In the genomic region with DNA sequence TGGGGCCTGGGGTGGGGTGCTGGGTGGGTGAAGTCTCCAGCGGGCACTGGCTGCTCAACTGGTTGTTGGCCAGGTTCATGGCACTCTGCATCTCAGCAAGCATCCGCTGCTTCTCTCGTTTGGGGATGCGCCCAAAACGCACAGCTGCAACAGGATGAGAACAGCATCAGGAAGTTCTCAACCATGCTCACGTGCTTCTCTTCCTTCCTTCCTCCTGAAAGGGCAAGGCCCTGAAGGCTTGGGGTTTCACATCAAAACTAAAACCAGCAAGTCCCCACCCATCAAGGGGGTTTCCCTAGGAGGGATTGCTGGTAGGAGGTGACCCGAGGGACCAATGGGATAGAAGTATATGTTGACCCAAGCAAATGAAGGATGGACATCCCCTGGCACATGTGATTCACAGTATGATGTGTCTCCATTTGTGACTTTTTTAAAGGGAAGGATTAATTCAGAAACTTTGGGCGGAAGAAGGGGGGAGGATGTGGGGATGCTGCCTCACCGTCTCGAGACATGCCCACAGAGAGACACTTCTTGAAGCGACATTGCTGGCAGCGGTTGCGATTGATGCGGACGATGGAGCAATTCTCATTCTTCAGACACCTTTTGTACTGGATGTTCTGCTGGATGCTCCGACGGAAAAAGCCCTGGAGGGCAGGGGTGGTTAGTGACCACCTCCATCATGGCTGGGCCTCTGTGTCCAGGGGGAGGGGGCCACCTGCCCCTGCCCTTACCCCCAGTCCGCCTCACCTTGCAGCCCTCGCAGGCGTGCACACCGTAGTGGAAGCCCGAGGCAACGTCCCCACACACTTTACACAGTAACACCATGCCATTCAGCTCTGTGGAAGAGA, we compare ENCODE assay signal across 8 cellular contexts. TPM values are rescaled to one million over a fixed set of nuclear protein-coding genes. Genes with fewer than 3 reads are reported as not detected.
DNase-seq lines count a peak whose midpoint lies in the region; ATAC-seq lines count a peak whose summit lies in the region.

No MANE protein-coding gene starts in this region.

- peaks cover 36 to 48% of the 10 kb centered on the region in 2 donors for H3K36me3 Mint-ChIP-seq in CD4-positive, alpha-beta memory T cell
- H3K36me3 Mint-ChIP-seq in stimulated activated naive CD8-positive, alpha-beta T cell treated with anti-CD3 and anti-CD28 coated beads, Interleukin-15, Interleukin-2, amounts not matched to agents 100 ng/mL and 50 ng/mL, for 24 hours (ENCODE audit: low read depth), result peaks cover 40% of the 10 kb centered on the region

- H3K9ac ChIP-seq in mucosa of stomach (ENCODE audit: low read length), result peak overlapping the region; percentile 26

- H3K9me3 ChIP-seq in CD4-positive, alpha-beta memory T cell (ENCODE audit: control insufficient read depth in 1 of 2, low read length in 2 of 2), result no peaks in the 10 kb centered on the region
- H3K9me3 ChIP-seq in mucosa of stomach (ENCODE audit: control insufficient read depth, low read length), result no peaks in the 10 kb centered on the region

- intact Hi-C loops in CD4-positive, alpha-beta memory T cell (cut with micrococcal nuclease), result loop anchor here (1.0 kb wide), 1 partner anchor 44 kb away; the partner anchor contains the start of gene CASC3

- H3K4me1 Mint-ChIP-seq in CD4-positive, alpha-beta memory T cell, result peaks cover 54 to 81% (median 67%) of the 10 kb centered on the region in 4 donors
- peaks cover 66% of the 10 kb centered on the region for H3K4me1 Mint-ChIP-seq in stimulated activated naive CD8-positive, alpha-beta T cell treated with anti-CD3 and anti-CD28 coated beads, Interleukin-15, Interleukin-2, amounts not matched to agents 100 ng/mL and 50 ng/mL, for 24 hours (ENCODE audit: low read depth)

- no peaks in the 10 kb centered on the region for H3K27me3 ChIP-seq in CD4-positive, alpha-beta memory T cell (ENCODE audit: insufficient read depth, low read length)
- no peaks in the 10 kb centered on the region for H3K27me3 ChIP-seq in mucosa of stomach (ENCODE audit: control insufficient read depth, insufficient read depth, low read length)

- peaks cover 25% of the 10 kb centered on the region for H3K36me3 ChIP-seq in CD4-positive, alpha-beta memory T cell (ENCODE audit: insufficient read depth, low read length)
- H3K36me3 ChIP-seq in mucosa of stomach (ENCODE audit: control insufficient read depth, insufficient read depth, low read length), result peaks cover 34% of the 10 kb centered on the region

- H3K27ac Mint-ChIP-seq in CD4-positive, alpha-beta memory T cell, result peak overlapping the region; percentile 86 to 99 (median 95)
- peak overlapping the region; percentile 93 for H3K27ac Mint-ChIP-seq in stimulated activated naive CD8-positive, alpha-beta T cell treated with anti-CD3 and anti-CD28 coated beads, Interleukin-15, Interleukin-2, amounts not matched to agents 100 ng/mL and 50 ng/mL, for 24 hours

- H3K9me3 Mint-ChIP-seq in CD4-positive, alpha-beta memory T cell, result no peaks in the 10 kb centered on the region
- no peaks in the 10 kb centered on the region for H3K9me3 Mint-ChIP-seq in stimulated activated naive CD8-positive, alpha-beta T cell treated with anti-CD3 and anti-CD28 coated beads, Interleukin-15, Interleukin-2, amounts not matched to agents 100 ng/mL and 50 ng/mL, for 24 hours

- peak overlapping the region; percentile 80 to 99 (median 92) for H3K4me3 Mint-ChIP-seq in CD4-positive, alpha-beta memory T cell
- peak overlapping the region; percentile 87 for H3K4me3 Mint-ChIP-seq in stimulated activated naive CD8-positive, alpha-beta T cell treated with anti-CD3 and anti-CD28 coated beads, Interleukin-15, Interleukin-2, amounts not matched to agents 100 ng/mL and 50 ng/mL, for 24 hours

- DNase-seq in CD4-positive, alpha-beta memory T cell, result peak; percentile 91 to 99 (median 97)
- DNase-seq in NAMALWA (ENCODE audit: low spot score) (peak; percentile 63), SW480 (ENCODE audit: low spot score) (no peak), NCI-H2081 treated with DMSO at 0.1 percent for 48 hours (lab: John Stamatoyannopoulos, UW) (no peak)
- peak; percentile 80 for DNase-seq in activated naive CD4-positive, alpha-beta T cell treated with Interleukin-2 at 50 U/mL for 16 hours

- POLR2A ChIA-PET in CD4-positive, alpha-beta memory T cell (lab: Charles Lee; ENCODE audit: partially characterized antibody), result interaction anchor here (0.6 to 16.2 kb wide), 15 partner anchors 9 to 451 kb away, joined by 3 to 494 read pairs (median 6); partner anchors contain the start of genes CASC3, MED24, MSL1 and THRA

- H3K4me1 ChIP-seq in CD4-positive, alpha-beta memory T cell (ENCODE audit: insufficient read depth, low read length), result peaks cover 74% of the 10 kb centered on the region
- H3K4me1 ChIP-seq in mucosa of stomach (ENCODE audit: control insufficient read depth, insufficient read depth, low read length), result peaks cover 56% of the 10 kb centered on the region

- peak; percentile 46 for ATAC-seq in GM21447 (IDR thresholded peaks at IDR 0.05; ENCODE audit: unreplicated experiment)

- peak overlapping the region; percentile 92 for H3K27ac ChIP-seq in CD4-positive, alpha-beta memory T cell (ENCODE audit: low read depth, low read length)

- CTCF ChIA-PET in CD4-positive, alpha-beta memory T cell (lab: Charles Lee; ENCODE audit: partially characterized antibody), result interaction anchor here (0.6 to 21.9 kb wide), 7 partner anchors 11 to 67 kb away, joined by 3 to 543 read pairs (median 9); partner anchors contain the start of gene THRA

- H3K27me3 Mint-ChIP-seq in CD4-positive, alpha-beta memory T cell, result no peaks in the 10 kb centered on the region
- no peaks in the 10 kb centered on the region for H3K27me3 Mint-ChIP-seq in stimulated activated naive CD8-positive, alpha-beta T cell treated with anti-CD3 and anti-CD28 coated beads, Interleukin-15, Interleukin-2, amounts not matched to agents 100 ng/mL and 50 ng/mL, for 24 hours

- H3K4me3 ChIP-seq in CD4-positive, alpha-beta memory T cell (ENCODE audit: low read length in 2 of 2), result peak overlapping the region; percentile 43 to 65
- H3K4me3 ChIP-seq in mucosa of stomach (ENCODE audit: low read length), result no peak overlapping the region

RNA-seq across cellular contexts. Expression of gene NR1D1, which starts 4.2 kb away (rescaled TPM):
- 10 to 100 TPM; 14.8 to 15.1 TPM for total RNA-seq in CD4-positive, alpha-beta memory T cell
- 10 to 100 TPM in 1 of 2 donors, 1 to 10 TPM in 1; 5.7 to 12.3 TPM for polyA plus RNA-seq in CD4-positive, alpha-beta memory T cell

RNA-seq across cellular contexts. Expression of gene MSL1, which starts 25.6 kb away (rescaled TPM):
- 100 to 1,000 TPM; 130 to 133 TPM for total RNA-seq in CD4-positive, alpha-beta memory T cell
- polyA plus RNA-seq in CD4-positive, alpha-beta memory T cell, result 1 to 10 TPM; 6.0 to 8.3 TPM

RNA-seq across cellular contexts. Expression of gene THRA, which starts 33.4 kb away (rescaled TPM):
- 10 to 100 TPM; 35.9 to 41.3 TPM for total RNA-seq in CD4-positive, alpha-beta memory T cell
- polyA plus RNA-seq in CD4-positive, alpha-beta memory T cell, result 10 to 100 TPM in 1 of 2 donors, 1 to 10 TPM in 1; 5.8 to 11.9 TPM

RNA-seq across cellular contexts. Expression of gene MED24, which starts 42.0 kb away (rescaled TPM):
- total RNA-seq in CD4-positive, alpha-beta memory T cell, result 10 to 100 TPM; 81.1 to 93.0 TPM
- 10 to 100 TPM; 34.0 to 46.2 TPM for polyA plus RNA-seq in CD4-positive, alpha-beta memory T cell

RNA-seq across cellular contexts. Expression of gene CASC3, which starts 44.2 kb away (rescaled TPM):
- 100 to 1,000 TPM; 142 to 146 TPM for total RNA-seq in CD4-positive, alpha-beta memory T cell
- polyA plus RNA-seq in CD4-positive, alpha-beta memory T cell, result 10 to 100 TPM; 31.1 to 54.2 TPM

Comparison
In these comparisons a context has a peak if more than half of its experiments do, and no peak if none do; other contexts are left out.
1. DNase-seq: peak in CD4-positive, alpha-beta memory T cell (5 of 5), NAMALWA (single experiment) and activated naive CD4-positive, alpha-beta T cell treated with Interleukin-2 at 50 U/mL for 16 hours (single experiment); none in SW480 (single experiment) and NCI-H2081 treated with DMSO at 0.1 percent for 48 hours (single experiment).